In the genomic region with DNA sequence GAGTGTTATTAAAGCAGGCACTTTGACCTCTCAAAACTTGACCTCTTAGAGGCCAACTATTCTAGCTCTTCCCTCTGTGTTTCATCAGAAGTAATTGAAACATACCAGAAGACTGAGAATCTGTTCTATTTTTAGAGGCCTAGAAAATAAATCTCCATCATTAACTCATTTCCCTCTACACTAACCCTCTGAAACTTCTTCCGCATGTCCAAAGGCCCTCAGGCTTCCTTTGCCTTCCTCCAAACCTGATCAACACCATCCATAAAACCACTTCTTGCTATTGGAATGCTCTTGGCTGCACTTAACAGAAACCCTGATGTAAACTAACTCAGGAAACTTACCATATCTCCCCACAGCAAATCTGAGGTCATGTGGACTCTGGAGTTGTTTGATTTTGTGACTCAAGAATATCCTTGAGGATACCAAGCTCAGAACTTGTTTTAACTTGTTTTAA, we compare ENCODE assay signal across 1 cellular context.
TF ChIP-seq lines count a peak whose summit lies in the region.

No MANE protein-coding gene starts in this region.

TF ChIP-seq in SK-N-SH, 30 proteins besides CTCF, POLR2A, EP300 and RAD21 (continued from another document):
- TF ChIP-seq IRF3 (IDR thresholded peaks at IDR 0.05; ENCODE audit: low read depth, low read length) (no peak), ZBTB33 (IDR thresholded peaks at IDR 0.05; ENCODE audit: borderline replicate concordance, low read depth) (no peak), GABPA (IDR thresholded peaks at IDR 0.05; ENCODE audit: low read depth) (no peak), YY1 (IDR thresholded peaks at IDR 0.05; ENCODE audit: low read depth) (no peak), MXI1 (IDR thresholded peaks at IDR 0.05; ENCODE audit: low read depth, low read length) (no peak), GATA2 (CRISPR knock-in tag; IDR thresholded peaks at IDR 0.05) (no peak), POLR2AphosphoS5 (IDR thresholded peaks at IDR 0.05; ENCODE audit: low read depth, low read length) (no peak), CHD2 (IDR thresholded peaks at IDR 0.05; ENCODE audit: low read length, partially characterized antibody) (no peak), RXRA (IDR thresholded peaks at IDR 0.05; ENCODE audit: borderline replicate concordance, low read depth) (no peak), TCF12 (IDR thresholded peaks at IDR 0.05) (peak; percentile 55), FOXM1 (IDR thresholded peaks at IDR 0.05; ENCODE audit: low read depth) (no peak), NFIC (IDR thresholded peaks at IDR 0.05; ENCODE audit: borderline replicate concordance) (no peak), MEF2A (IDR thresholded peaks at IDR 0.05; ENCODE audit: borderline replicate concordance, low read depth) (peak; percentile 64)
- TF ChIP-seq, protein P1, sequence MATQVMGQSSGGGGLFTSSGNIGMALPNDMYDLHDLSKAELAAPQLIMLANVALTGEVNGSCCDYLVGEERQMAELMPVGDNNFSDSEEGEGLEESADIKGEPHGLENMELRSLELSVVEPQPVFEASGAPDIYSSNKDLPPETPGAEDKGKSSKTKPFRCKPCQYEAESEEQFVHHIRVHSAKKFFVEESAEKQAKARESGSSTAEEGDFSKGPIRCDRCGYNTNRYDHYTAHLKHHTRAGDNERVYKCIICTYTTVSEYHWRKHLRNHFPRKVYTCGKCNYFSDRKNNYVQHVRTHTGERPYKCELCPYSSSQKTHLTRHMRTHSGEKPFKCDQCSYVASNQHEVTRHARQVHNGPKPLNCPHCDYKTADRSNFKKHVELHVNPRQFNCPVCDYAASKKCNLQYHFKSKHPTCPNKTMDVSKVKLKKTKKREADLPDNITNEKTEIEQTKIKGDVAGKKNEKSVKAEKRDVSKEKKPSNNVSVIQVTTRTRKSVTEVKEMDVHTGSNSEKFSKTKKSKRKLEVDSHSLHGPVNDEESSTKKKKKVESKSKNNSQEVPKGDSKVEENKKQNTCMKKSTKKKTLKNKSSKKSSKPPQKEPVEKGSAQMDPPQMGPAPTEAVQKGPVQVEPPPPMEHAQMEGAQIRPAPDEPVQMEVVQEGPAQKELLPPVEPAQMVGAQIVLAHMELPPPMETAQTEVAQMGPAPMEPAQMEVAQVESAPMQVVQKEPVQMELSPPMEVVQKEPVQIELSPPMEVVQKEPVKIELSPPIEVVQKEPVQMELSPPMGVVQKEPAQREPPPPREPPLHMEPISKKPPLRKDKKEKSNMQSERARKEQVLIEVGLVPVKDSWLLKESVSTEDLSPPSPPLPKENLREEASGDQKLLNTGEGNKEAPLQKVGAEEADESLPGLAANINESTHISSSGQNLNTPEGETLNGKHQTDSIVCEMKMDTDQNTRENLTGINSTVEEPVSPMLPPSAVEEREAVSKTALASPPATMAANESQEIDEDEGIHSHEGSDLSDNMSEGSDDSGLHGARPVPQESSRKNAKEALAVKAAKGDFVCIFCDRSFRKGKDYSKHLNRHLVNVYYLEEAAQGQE (IDR thresholded peaks at IDR 0.05; ENCODE audit: low read depth, low read length), result no peak
- TF ChIP-seq, protein P2, sequence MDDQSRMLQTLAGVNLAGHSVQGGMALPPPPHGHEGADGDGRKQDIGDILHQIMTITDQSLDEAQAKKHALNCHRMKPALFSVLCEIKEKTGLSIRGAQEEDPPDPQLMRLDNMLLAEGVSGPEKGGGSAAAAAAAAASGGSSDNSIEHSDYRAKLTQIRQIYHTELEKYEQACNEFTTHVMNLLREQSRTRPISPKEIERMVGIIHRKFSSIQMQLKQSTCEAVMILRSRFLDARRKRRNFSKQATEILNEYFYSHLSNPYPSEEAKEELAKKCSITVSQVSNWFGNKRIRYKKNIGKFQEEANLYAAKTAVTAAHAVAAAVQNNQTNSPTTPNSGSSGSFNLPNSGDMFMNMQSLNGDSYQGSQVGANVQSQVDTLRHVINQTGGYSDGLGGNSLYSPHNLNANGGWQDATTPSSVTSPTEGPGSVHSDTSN (IDR thresholded peaks at IDR 0.05), result peak; percentile 42
